In genomic region chr10:43395571-43396060, GRCh38 we compare ENCODE assay signal across 8 cellular contexts. TPM values are rescaled to one million over a fixed set of nuclear protein-coding genes. Genes with fewer than 3 reads are reported as not detected.
A peak's percentile ranks its signal among the peaks of the same experiment; 100 is the strongest.
DNase-seq lines count a peak whose midpoint lies in the region; ATAC-seq and TF ChIP-seq lines count a peak whose summit lies in the region.

No MANE protein-coding gene starts in this region.

- peaks cover 62% of the 10 kb centered on the region for H3K4me1 Mint-ChIP-seq in CD14-positive monocyte

- H3F3A ChIP-seq in Loucy (ENCODE audit: low read depth) = 0 out of 2 replicates have a peak, but pooled peaks cover 3% of the 10 kb centered on the region

- H3K4me3 ChIP-seq in Loucy (ENCODE audit: low read length, poor library complexity, severe bottlenecking) (peak overlapping the region; percentile 89), adipocyte (ENCODE audit: low read length) (peak overlapping the region; percentile 86), kidney epithelial cell (ENCODE audit: low read depth, low read length) (peak overlapping the region; percentile 70)

- H4K20me1 ChIP-seq in Loucy (ENCODE audit: insufficient read depth, low read length, poor library complexity, severe bottlenecking) = peaks cover 91% of the 10 kb centered on the region

- CTCF ChIA-PET in HEK293T (lab: Yijun Ruan, JAX) = no interaction called here

- H3K27me3 ChIP-seq in Loucy (ENCODE audit: insufficient read depth, low read length, poor library complexity, severe bottlenecking) = no peaks in the 10 kb centered on the region
- H3K27me3 ChIP-seq in adipocyte (replicated peaks; ENCODE audit: control insufficient read depth, insufficient read depth, low read length) = no peaks in the 10 kb centered on the region
- no peaks in the 10 kb centered on the region for H3K27me3 ChIP-seq in kidney epithelial cell (ENCODE audit: control insufficient read depth, insufficient read depth, low read length)

- no peak overlapping the region for H2AFZ ChIP-seq in Loucy (ENCODE audit: low read length)

- intact Hi-C loops in CD14-positive monocyte (cut with micrococcal nuclease) = loop anchor here in 1 of 2 donors (2.0 to 5.0 kb wide), 2 partner anchors 13 to 42 kb away; partner anchors contain the start of genes HNRNPF and ZNF487

- POLR2A ChIA-PET in HEK293T (lab: Yijun Ruan, JAX) = interaction anchor here (0.7 to 2.9 kb wide), 8 partner anchors 8 to 36 kb away, joined by 3 to 21 read pairs (median 4); no protein-coding TSS in a partner anchor

- H3K9me3 ChIP-seq in Loucy (ENCODE audit: insufficient read depth, low read depth, low read length) (no peaks in the 10 kb centered on the region), adipocyte (ENCODE audit: control insufficient read depth, low read length) (no peaks in the 10 kb centered on the region)

- peaks cover 0 to 3% (median 0%) of the 10 kb centered on the region in 3 donors for H3K27me3 Mint-ChIP-seq in CD14-positive monocyte (ENCODE audit: low read depth in 3 of 3)

- H3K79me2 ChIP-seq in Loucy (ENCODE audit: insufficient read depth, low read length) = peaks cover 98% of the 10 kb centered on the region

- H3K36me3 Mint-ChIP-seq in CD14-positive monocyte = peaks cover 52 to 64% of the 10 kb centered on the region in 2 donors

- DNase-seq in CD14-positive monocyte (ENCODE audit: low spot score) (no peak), adipocyte (ENCODE audit: low read depth) (peak; percentile 54), kidney epithelial cell (ENCODE audit: low read depth) (no peak), HEK293T (ENCODE audit: extremely low spot score) (no peak), NCI-H1694 treated with DMSO at 0.1 percent for 48 hours (lab: John Stamatoyannopoulos, UW) (no peak)
- peak; percentile 39 for DNase-seq in stimulated activated naive CD4-positive, alpha-beta T cell treated with Interleukin-2 at 50 U/mL for 16 hours (lab: John Stamatoyannopoulos, UW)

- H3K9ac ChIP-seq in Loucy (ENCODE audit: low read depth, low read length, poor library complexity, severe bottlenecking) (peak overlapping the region; percentile 97), adipocyte (ENCODE audit: low read length) (peak overlapping the region; percentile 90)

- peak overlapping the region; percentile 73 to 96 (median 92) for H3K27ac Mint-ChIP-seq in CD14-positive monocyte

- peaks cover 62% of the 10 kb centered on the region for H3K4me1 ChIP-seq in Loucy (ENCODE audit: insufficient read depth, low read length, poor library complexity, severe bottlenecking)
- H3K4me1 ChIP-seq in adipocyte (ENCODE audit: control insufficient read depth, insufficient read depth, low read length) = peaks cover 60% of the 10 kb centered on the region

- H3K9me3 Mint-ChIP-seq in CD14-positive monocyte = no peaks in the 10 kb centered on the region

- TF ChIP-seq CTCF in CD14-positive monocyte (IDR thresholded peaks at IDR 0.05) (no peak), Loucy (conservative IDR thresholded peaks at IDR 0.05; ENCODE audit: low read length) (no peak), kidney epithelial cell (IDR thresholded peaks at IDR 0.05; ENCODE audit: insufficient read depth, low read length, poor library complexity, severe bottlenecking) (no peak)

- H3K9me2 ChIP-seq in Loucy (replicated peaks; ENCODE audit: low read depth, low read length) = no peaks in the 10 kb centered on the region

- peak overlapping the region; percentile 93 for H3K4me2 ChIP-seq in Loucy (ENCODE audit: low read depth, low read length, poor library complexity, severe bottlenecking)

- H3K4me3 Mint-ChIP-seq in CD14-positive monocyte = peak overlapping the region; percentile 85 to 87

- ATAC-seq in GM19035 (IDR thresholded peaks at IDR 0.05; ENCODE audit: unreplicated experiment) = no peak

- H3K36me3 ChIP-seq in Loucy (ENCODE audit: insufficient read depth, low read length) (peaks cover 61% of the 10 kb centered on the region), adipocyte (ENCODE audit: control insufficient read depth, insufficient read depth, low read length, severe bottlenecking) (peaks cover 52% of the 10 kb centered on the region), kidney epithelial cell (ENCODE audit: control insufficient read depth, insufficient read depth, low read length) (peaks cover 2% of the 10 kb centered on the region)

TF ChIP-seq in HEK293T, 16 proteins besides CTCF, POLR2A, EP300 and RAD21:
- TF ChIP-seq CTBP1 (IDR thresholded peaks at IDR 0.05; ENCODE audit: borderline replicate concordance) (no peak), HDGF (IDR thresholded peaks at IDR 0.05; ENCODE audit: borderline replicate concordance) (no peak), ARNT (IDR thresholded peaks at IDR 0.05) (no peak), L3MBTL2 (conservative IDR thresholded peaks at IDR 0.05) (no peak), PKNOX1 (IDR thresholded peaks at IDR 0.05) (no peak), FOXK2 (IDR thresholded peaks at IDR 0.05) (no peak)

RNA-seq across cellular contexts. Expression of gene HNRNPF, which starts 13.4 kb away (rescaled TPM):
- polyA plus RNA-seq in CD14-positive monocyte = 100 to 1,000 TPM; 188 to 189 TPM
- total RNA-seq in kidney epithelial cell = 262 and 268 TPM in 2 replicates

RNA-seq across cellular contexts. Expression of gene FXYD4, which starts 24.2 kb away (rescaled TPM):
- polyA plus RNA-seq in CD14-positive monocyte = not detected
- not detected in 2 replicates for total RNA-seq in kidney epithelial cell

RNA-seq across cellular contexts. Expression of gene ZNF487, which starts 41.3 kb away (rescaled TPM):
- polyA plus RNA-seq in CD14-positive monocyte = 10 to 100 TPM in 1 of 2 donors, 1 to 10 TPM in 1; 8.6 to 15.6 TPM
- 1.9 and 4.2 TPM in 2 replicates for total RNA-seq in kidney epithelial cell

Comparison
In these comparisons a context has a peak if more than half of its experiments do, and no peak if none do; other contexts are left out.
1. DNase-seq: peak in adipocyte (single experiment) and stimulated activated naive CD4-positive, alpha-beta T cell treated with Interleukin-2 at 50 U/mL for 16 hours (single experiment); none in CD14-positive monocyte (single experiment), kidney epithelial cell (single experiment), HEK293T (single experiment) and NCI-H1694 treated with DMSO at 0.1 percent for 48 hours (single experiment).
2. Peak in every context shown above with its lines, with median percentiles within 50 percentile points of each other: H3K4me3 ChIP-seq.